ENCODE assay signal across 8 cellular contexts in the genomic region with DNA sequence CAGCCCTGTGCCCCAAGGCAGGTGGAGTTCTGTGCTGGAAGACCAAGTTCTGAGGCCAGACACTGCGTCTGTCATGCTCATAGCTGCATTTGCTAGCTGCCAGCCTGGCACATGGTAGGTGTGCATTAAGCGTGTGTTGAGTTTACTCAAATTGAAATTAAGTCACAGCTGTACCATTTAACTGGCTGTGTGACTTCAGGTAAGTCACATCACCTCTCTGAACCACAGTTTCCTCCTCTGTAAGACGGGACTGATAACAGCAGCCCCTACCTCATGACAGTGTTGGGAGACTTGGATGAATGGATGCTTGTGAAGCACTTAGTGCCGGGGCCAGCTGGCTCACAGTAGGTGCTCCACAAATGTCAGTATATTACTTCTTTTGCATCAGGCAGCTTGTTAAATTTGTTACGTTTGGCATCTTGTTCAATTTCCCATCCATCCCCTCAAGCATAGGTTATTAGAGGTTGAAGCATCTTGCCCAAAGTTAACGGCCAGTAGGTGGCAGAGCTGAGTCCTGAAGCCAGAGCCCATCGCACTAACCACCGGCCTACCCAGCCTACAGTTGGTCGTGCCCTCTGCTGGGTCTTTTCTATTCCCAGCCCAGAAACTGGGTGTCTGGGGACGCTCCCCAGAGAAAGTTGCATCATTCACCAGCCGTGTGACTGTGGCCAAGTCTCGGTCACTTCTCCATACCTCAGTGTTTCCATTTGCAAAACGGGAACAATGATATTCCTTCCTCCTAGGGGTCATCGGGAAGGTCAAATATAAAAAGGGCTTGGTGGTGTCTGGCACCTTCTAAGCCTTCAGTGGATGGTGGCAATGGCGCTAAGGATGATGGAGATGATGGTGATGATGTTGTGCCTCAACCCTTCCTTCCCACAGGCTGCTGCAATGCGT. TPM values are rescaled to one million over a fixed set of nuclear protein-coding genes. Genes with fewer than 3 reads are reported as not detected.
DNase-seq lines count a peak whose midpoint lies in the region; ATAC-seq and TF ChIP-seq lines count a peak whose summit lies in the region.

No MANE protein-coding gene starts in this region.

- no peak overlapping the region for H3K4me3 ChIP-seq in epithelial cell of proximal tubule (ENCODE audit: low read depth, low read length)

- DNase-seq in NCI-H1417 (lab: John Stamatoyannopoulos, UW) (peak; percentile 11 to 58 (median 50)), NCI-H1417 treated with DMSO at 0.1 percent for 48 hours (lab: John Stamatoyannopoulos, UW) (no peak), NCI-H82 treated with DMSO at 0.1 percent for 48 hours (lab: John Stamatoyannopoulos, UW; ENCODE audit: unreplicated experiment) (peak; percentile 38), epithelial cell of proximal tubule (ENCODE audit: low read depth) (no peak), omental fat pad (ENCODE audit: low spot score) (peak; percentile 54), NCI-H2107 (lab: John Stamatoyannopoulos, UW) (no peak), DMS153 (lab: John Stamatoyannopoulos, UW) (no peak)
- DNase-seq in activated CD8-positive, alpha-beta memory T cell treated with anti-CD3 and anti-CD28 coated beads for 4 hours (ENCODE audit: low read depth in 2 of 2) = peak; percentile 20 to 36

- no peak for ATAC-seq in omental fat pad (ENCODE audit: low FRiP score)

- TF ChIP-seq CTCF in epithelial cell of proximal tubule (conservative IDR thresholded peaks at IDR 0.05; ENCODE audit: low read depth, low read length) (peak; percentile 83), omental fat pad (IDR thresholded peaks at IDR 0.05) (no peak)

RNA-seq across cellular contexts. Expression of gene DAO, which starts 4.5 kb away (rescaled TPM):
- total RNA-seq in epithelial cell of proximal tubule (not detected in 2 replicates), omental fat pad (not detected)

RNA-seq across cellular contexts. Expression of gene SSH1, which starts 27.0 kb away (rescaled TPM):
- 12.0 and 16.0 TPM in 2 replicates for total RNA-seq in epithelial cell of proximal tubule
- 10 to 100 TPM; 16.4 to 26.5 (median 22.0) TPM for total RNA-seq in omental fat pad

Comparison
In these comparisons a context has a peak if more than half of its experiments do, and no peak if none do; other contexts are left out.
1. DNase-seq: peak in NCI-H1417 (3 of 3), NCI-H82 treated with DMSO at 0.1 percent for 48 hours (single experiment), activated CD8-positive, alpha-beta memory T cell treated with anti-CD3 and anti-CD28 coated beads for 4 hours (2 of 2) and omental fat pad (single experiment); none in NCI-H1417 treated with DMSO at 0.1 percent for 48 hours (single experiment), epithelial cell of proximal tubule (single experiment), NCI-H2107 (single experiment) and DMS153 (single experiment).